In genomic region chr22:22936915-22937656, GRCh38 we compare ENCODE assay signal across 19 cellular contexts. TPM values are rescaled to one million over a fixed set of nuclear protein-coding genes. Genes with fewer than 3 reads are reported as not detected.
DNase-seq lines count a peak whose midpoint lies in the region; ATAC-seq, FAIRE-seq and TF ChIP-seq lines count a peak whose summit lies in the region.
"Had no signal": no experiment of that assay in that cellular context is flagged by ENCODE, and none has a peak within 500 bp of the region (broad histone marks: within the 10 kb centered on the region; RNA-seq: fewer than 3 reads in every experiment).

No MANE protein-coding gene starts in this region.

- H3K27ac ChIP-seq in A549 (peak overlapping the region in 1 of 2 experiments; percentile 39; a peak in 1 of 6 replicates), OCI-LY3 (ENCODE audit: low read length) (peak overlapping the region; percentile 92), heart right ventricle (no peak overlapping the region)

- H3K9me3 ChIP-seq in A549 (no peaks in the 10 kb centered on the region), OCI-LY3 (ENCODE audit: insufficient read depth, low read length) (no peaks in the 10 kb centered on the region), heart right ventricle (no peaks in the 10 kb centered on the region)
- H3K9me3 ChIP-seq: HAP-1, Peyer's patch had no signal

- H3K27me3 Mint-ChIP-seq in memory B cell, result no peaks in the 10 kb centered on the region

- POLR2A ChIA-PET in A549 (lab: Yijun Ruan, JAX), result no interaction called here

- no peak for TF ChIP-seq RAD21 in A549 (conservative IDR thresholded peaks at IDR 0.05 in 1 of 2, IDR thresholded peaks at IDR 0.05 in 1 of 2)

- no peak overlapping the region for H2AFZ ChIP-seq in OCI-LY3 (ENCODE audit: low read depth, low read length)

- peak overlapping the region; percentile 87 for H3K9ac ChIP-seq in OCI-LY3 (ENCODE audit: low read length)

- TF ChIP-seq CTCF in A549 (IDR thresholded peaks at IDR 0.05), result no peak
- no peak for TF ChIP-seq CTCF in OCI-LY3 (IDR thresholded peaks at IDR 0.05; ENCODE audit: low read depth, low read length)
- TF ChIP-seq CTCF in heart right ventricle (IDR thresholded peaks at IDR 0.05), result no peak

- H3K4me1 Mint-ChIP-seq in memory B cell, result peaks cover 68% of the 10 kb centered on the region

- H3K27me3 ChIP-seq in OCI-LY3 (ENCODE audit: low read depth, low read length), result no peaks in the 10 kb centered on the region
- peaks cover 0 to 5% (median 0%) of the 10 kb centered on the region in 7 donors for H3K27me3 ChIP-seq in heart right ventricle
- H3K27me3 ChIP-seq: Peyer's patch had no signal

- H3K9me3 Mint-ChIP-seq in memory B cell, result no peaks in the 10 kb centered on the region

- intact Hi-C loops in heart right ventricle (cut with DNase I), result loop anchor here in 1 of 10 donors (10.0 kb wide), 1 partner anchor 122 kb away; no protein-coding TSS in a partner anchor

- no peak for TF ChIP-seq EP300 in A549 (IDR thresholded peaks at IDR 0.05)

- peak overlapping the region; percentile 30 for H3K27ac Mint-ChIP-seq in memory B cell

- peaks cover 95% of the 10 kb centered on the region for H3K79me2 ChIP-seq in OCI-LY3 (ENCODE audit: low read length)

- peaks cover 3% of the 10 kb centered on the region for H3K36me3 Mint-ChIP-seq in memory B cell

- H3K4me1 ChIP-seq in A549 (peaks cover 6% of the 10 kb centered on the region; the same call in 1 of the 3 replicates), OCI-LY3 (ENCODE audit: low read length) (peaks cover 97% of the 10 kb centered on the region), heart right ventricle (peaks cover 0 to 11% (median 0%) of the 10 kb centered on the region in 9 donors)
- H3K4me1 ChIP-seq: HAP-1 had no signal

- no peak for FAIRE-seq in A549 (lab: Jason Lieb, UNC)
- FAIRE-seq in GM18507 (lab: Jason Lieb, UNC), result peak; percentile 63
- FAIRE-seq: D721Med had no signal

- no peak overlapping the region for H3K4me3 Mint-ChIP-seq in memory B cell

- ATAC-seq in A549 (no peak), memory B cell (ENCODE audit: low read depth) (no peak), GM19463 (IDR thresholded peaks at IDR 0.05; ENCODE audit: unreplicated experiment) (no peak), heart right ventricle (no peak)

- H3K36me3 ChIP-seq in OCI-LY3 (replicated peaks; ENCODE audit: low read depth, low read length) (peaks cover 21% of the 10 kb centered on the region), heart right ventricle (no peaks in the 10 kb centered on the region)
- H3K36me3 ChIP-seq: HAP-1, Peyer's patch had no signal

- CTCF ChIA-PET in A549 (lab: Yijun Ruan, JAX), result interaction anchor here (0.9 to 2.1 kb wide), 2 partner anchors 18 to 191 kb away, joined by 3 to 4 read pairs; no protein-coding TSS in a partner anchor

- H4K20me1 ChIP-seq in OCI-LY3 (ENCODE audit: insufficient read depth, low read length), result no peaks in the 10 kb centered on the region

- TF ChIP-seq POLR2A in A549 (IDR thresholded peaks at IDR 0.05; ENCODE audit: low read length), result no peak

- WGBS in A549 (ENCODE audit: missing lambda C conversion rate), result 69% methylated on average over 6 of the region's 6 CpGs
- WGBS in heart right ventricle, 2 donors, result 75 to 77% methylated on average over 6 of the region's 6 CpGs

- H3K4me3 ChIP-seq in A549 (no peak overlapping the region), OCI-LY3 (ENCODE audit: low read length) (no peak overlapping the region), heart right ventricle (no peak overlapping the region)
- H3K4me3 ChIP-seq: HAP-1, Peyer's patch had no signal

- H3K4me2 ChIP-seq in A549 (no peak overlapping the region), OCI-LY3 (ENCODE audit: low read length) (peak overlapping the region; percentile 47)

- DNase-seq in A549 (ENCODE audit: low read depth in 1 of 2, low spot score in 1 of 2) (no peak), GM18507 (ENCODE audit: extremely low spot score, insufficient read length, low read depth) (no peak), memory B cell (ENCODE audit: low spot score in 2 of 2) (no peak), SIG-M5 (lab: John Stamatoyannopoulos, UW) (no peak), heart right ventricle (no peak)
- DNase-seq in stimulated activated CD8-positive, alpha-beta memory T cell treated with anti-CD3 and anti-CD28 coated beads, Interleukin-4, amount 100 ng/mL, for 48 hours, result no peak
- DNase-seq: 8988T, NCI-H1436, NCI-H2081 treated with DMSO at 0.1 percent for 48 hours, NCI-H2227 treated with DMSO at 0.1 percent for 48 hours, NCI-H526 treated with DMSO at 0.1 percent for 48 hours, Right ventricle myocardium superior, T-helper 2 cell had no signal

TF ChIP-seq in A549, 52 proteins besides CTCF, POLR2A, EP300 and RAD21:
- TF ChIP-seq REST (IDR thresholded peaks at IDR 0.05), result no peak
- no peak for TF ChIP-seq ZNF302 (CRISPR knock-in tag; IDR thresholded peaks at IDR 0.05)
- no peak for TF ChIP-seq E2F6 (IDR thresholded peaks at IDR 0.05; ENCODE audit: borderline replicate concordance, low read depth)
- no peak for TF ChIP-seq RARB (CRISPR knock-in tag; IDR thresholded peaks at IDR 0.05)
- no peak for TF ChIP-seq PBX3 (IDR thresholded peaks at IDR 0.05)
- TF ChIP-seq MAFK (IDR thresholded peaks at IDR 0.05; ENCODE audit: partially characterized antibody), result peak; percentile 63
- TF ChIP-seq GATA3 (IDR thresholded peaks at IDR 0.05; ENCODE audit: borderline replicate concordance), result no peak

RNA-seq across cellular contexts. Expression of gene IGLL5, which starts 49.5 kb away (rescaled TPM):
- polyA plus RNA-seq in A549 (2011; rRNA removed) (not detected in 2 replicates), A549 (2017; fragmentation: RNase III; extraction: RNeasy Plus Mini Kit Qiagen cat#74134 plus additional on column Dnase treatment) (not detected in 3 replicates), heart right ventricle (under 1 TPM in 1 of 2 donors, not detected in 1; 0.32 TPM)
- polyA plus RNA-seq in A549 (2012; cell fraction: cytosol; rRNA removed), result not detected in 2 replicates
- not detected in 2 replicates for polyA plus RNA-seq in A549 (2012; cell fraction: nucleus; rRNA removed)
- not detected in 2 replicates for polyA minus RNA-seq in A549 (2011; rRNA and poly(A)+ RNA removed)
- total RNA-seq in heart right ventricle, result 1 to 10 TPM in 2 of 10 donors, under 1 TPM in 4, not detected in 4; 0.26 to 4.4 (median 0.75) TPM
- total RNA-seq: Daoy, Right ventricle myocardium superior had no signal
